13 cellular contexts compared by ENCODE assay signal in genomic region chr5:140869555-140869886, GRCh38. TPM values are rescaled to one million over a fixed set of nuclear protein-coding genes. Genes with fewer than 3 reads are reported as not detected.
DNase-seq lines count a peak whose midpoint lies in the region; ATAC-seq, FAIRE-seq and TF ChIP-seq lines count a peak whose summit lies in the region.
"Had no signal": no experiment of that assay in that cellular context is flagged by ENCODE, and none has a peak within 500 bp of the region (broad histone marks: within the 10 kb centered on the region; RNA-seq: fewer than 3 reads in every experiment).

No MANE protein-coding gene starts in this region.

- no peaks in the 10 kb centered on the region for H3K27me3 ChIP-seq in bronchial epithelial cell (ENCODE audit: control insufficient read depth, insufficient read depth, low read length)

- FAIRE-seq in HTR-8/SVneo (lab: Jason Lieb, UNC) (no peak), bronchial epithelial cell (lab: Jason Lieb, UNC) (no peak)

- H3K36me3 ChIP-seq in bronchial epithelial cell (ENCODE audit: control insufficient read depth, insufficient read depth, low read length) = no peaks in the 10 kb centered on the region

- DNase-seq in AG09309 (ENCODE audit: low read depth) = no peak
- DNase-seq in HTR-8/SVneo (ENCODE audit: insufficient read length, low spot score) = peak; percentile 60
- peak; percentile 18 for DNase-seq in bronchial epithelial cell (ENCODE audit: low read depth)
- peak; percentile 19 for DNase-seq in kidney glomerular epithelial cell (lab: John Stamatoyannopoulos, UW)
- DNase-seq in putamen (ENCODE audit: low spot score) = no peak
- DNase-seq in MV-4-11 (lab: John Stamatoyannopoulos, UW) = no peak
- no peak for DNase-seq in foreskin fibroblast
- DNase-seq: activated CD4-positive, alpha-beta T cell treated with anti-CD3 and anti-CD28 coated beads for 1 hour; GDM1; NCI-H774 had no signal

- H3K4me3 ChIP-seq in AG09309 (ENCODE audit: control insufficient read depth, low read depth, low read length) = no peak overlapping the region
- H3K4me3 ChIP-seq in bronchial epithelial cell (ENCODE audit: low read depth, low read length) = no peak overlapping the region
- no peak overlapping the region for H3K4me3 ChIP-seq in foreskin fibroblast (ENCODE audit: low read depth in 1 of 2, low read length in 2 of 2)

- no peak for ATAC-seq in GM18520 (IDR thresholded peaks at IDR 0.05; ENCODE audit: unreplicated experiment)
- ATAC-seq: right cardiac atrium had no signal

- peak; percentile 35 for TF ChIP-seq CTCF in AG09309 (IDR thresholded peaks at IDR 0.05; ENCODE audit: control insufficient read depth, insufficient read depth, low read depth, low read length, missing control alignments)
- TF ChIP-seq CTCF in bronchial epithelial cell (IDR thresholded peaks at IDR 0.05; ENCODE audit: insufficient read depth, low read length, severe bottlenecking) = no peak
- no peak for TF ChIP-seq CTCF in foreskin fibroblast (IDR thresholded peaks at IDR 0.05; ENCODE audit: low read depth, low read length)

RNA-seq across cellular contexts. Expression of gene PCDHA11, which starts 0.8 kb away (rescaled TPM):
- 0.79 and 1.8 TPM in 2 replicates for total RNA-seq in bronchial epithelial cell
- total RNA-seq: activated T-helper 1 cell treated with anti-CD3 and anti-CD28 coated beads, Interleukin-12 subunit alpha, Interleukin-12 subunit beta, Interleukin-2, Interleukin-4 antibody, amounts not matched to agents 30 ng/mL and 10 ng/mL and 1 ng/mL, durations not matched to agents 14 hours and 24 hours and 36 hours had no signal

RNA-seq across cellular contexts. Expression of gene PCDHA12, which starts 5.6 kb away (rescaled TPM):
- under 0.01 and 0.13 TPM in 2 replicates for total RNA-seq in bronchial epithelial cell
- total RNA-seq: activated T-helper 1 cell treated with anti-CD3 and anti-CD28 coated beads, Interleukin-12 subunit alpha, Interleukin-12 subunit beta, Interleukin-2, Interleukin-4 antibody, amounts not matched to agents 30 ng/mL and 10 ng/mL and 1 ng/mL, durations not matched to agents 14 hours and 24 hours and 36 hours had no signal

RNA-seq across cellular contexts. Expression of gene PCDHA13, which starts 12.4 kb away (rescaled TPM):
- total RNA-seq in bronchial epithelial cell = 0.13 and 0.26 TPM in 2 replicates
- total RNA-seq: activated T-helper 1 cell treated with anti-CD3 and anti-CD28 coated beads, Interleukin-12 subunit alpha, Interleukin-12 subunit beta, Interleukin-2, Interleukin-4 antibody, amounts not matched to agents 30 ng/mL and 10 ng/mL and 1 ng/mL, durations not matched to agents 14 hours and 24 hours and 36 hours had no signal

RNA-seq across cellular contexts. Expression of gene PCDHA10, which starts 13.8 kb away (rescaled TPM):
- total RNA-seq in bronchial epithelial cell = under 0.01 TPM in 2 replicates
- total RNA-seq: activated T-helper 1 cell treated with anti-CD3 and anti-CD28 coated beads, Interleukin-12 subunit alpha, Interleukin-12 subunit beta, Interleukin-2, Interleukin-4 antibody, amounts not matched to agents 30 ng/mL and 10 ng/mL and 1 ng/mL, durations not matched to agents 14 hours and 24 hours and 36 hours had no signal

RNA-seq across cellular contexts. Expression of gene PCDHA9, which starts 21.3 kb away (rescaled TPM):
- under 0.01 TPM in 2 replicates for total RNA-seq in bronchial epithelial cell
- total RNA-seq: activated T-helper 1 cell treated with anti-CD3 and anti-CD28 coated beads, Interleukin-12 subunit alpha, Interleukin-12 subunit beta, Interleukin-2, Interleukin-4 antibody, amounts not matched to agents 30 ng/mL and 10 ng/mL and 1 ng/mL, durations not matched to agents 14 hours and 24 hours and 36 hours had no signal

Comparison
In these comparisons a context has a peak if more than half of its experiments do, and no peak if none do; other contexts are left out.
1. DNase-seq: peak in HTR-8/SVneo (single experiment), bronchial epithelial cell (single experiment) and kidney glomerular epithelial cell (single experiment); none in AG09309 (single experiment), putamen (single experiment), MV-4-11 (single experiment) and foreskin fibroblast (0 of 2).